Comparison of ENCODE assay signal across 1 cellular context in genomic region chr17:18225562-18226283, GRCh38.
A peak's percentile ranks its signal among the peaks of the same experiment; 100 is the strongest.
TF ChIP-seq lines count a peak whose summit lies in the region.

Gene LLGL1, plus strand, starts transcription at chr17:18225635. Its CDS starts 48 bp downstream, at chr17:18225683.

TF ChIP-seq in K562, 482 proteins besides CTCF, POLR2A, EP300 and RAD21 (continued from another document):
- TF ChIP-seq PKNOX1 (IDR thresholded peaks at IDR 0.05) (0 out of 2 replicates have a peak, but pooled peaks have one; percentile 7), RBFOX2 (IDR thresholded peaks at IDR 0.05; ENCODE audit: low read depth, low read length) (0 out of 2 replicates have a peak, but pooled peaks have one; percentile 22), ZNF655 (CRISPR knock-in tag; IDR thresholded peaks at IDR 0.05) (no peak)
TF ChIP-seq in K562: peak in this region for 16.
